ENCODE assay signal across 8 cellular contexts in the genomic region with DNA sequence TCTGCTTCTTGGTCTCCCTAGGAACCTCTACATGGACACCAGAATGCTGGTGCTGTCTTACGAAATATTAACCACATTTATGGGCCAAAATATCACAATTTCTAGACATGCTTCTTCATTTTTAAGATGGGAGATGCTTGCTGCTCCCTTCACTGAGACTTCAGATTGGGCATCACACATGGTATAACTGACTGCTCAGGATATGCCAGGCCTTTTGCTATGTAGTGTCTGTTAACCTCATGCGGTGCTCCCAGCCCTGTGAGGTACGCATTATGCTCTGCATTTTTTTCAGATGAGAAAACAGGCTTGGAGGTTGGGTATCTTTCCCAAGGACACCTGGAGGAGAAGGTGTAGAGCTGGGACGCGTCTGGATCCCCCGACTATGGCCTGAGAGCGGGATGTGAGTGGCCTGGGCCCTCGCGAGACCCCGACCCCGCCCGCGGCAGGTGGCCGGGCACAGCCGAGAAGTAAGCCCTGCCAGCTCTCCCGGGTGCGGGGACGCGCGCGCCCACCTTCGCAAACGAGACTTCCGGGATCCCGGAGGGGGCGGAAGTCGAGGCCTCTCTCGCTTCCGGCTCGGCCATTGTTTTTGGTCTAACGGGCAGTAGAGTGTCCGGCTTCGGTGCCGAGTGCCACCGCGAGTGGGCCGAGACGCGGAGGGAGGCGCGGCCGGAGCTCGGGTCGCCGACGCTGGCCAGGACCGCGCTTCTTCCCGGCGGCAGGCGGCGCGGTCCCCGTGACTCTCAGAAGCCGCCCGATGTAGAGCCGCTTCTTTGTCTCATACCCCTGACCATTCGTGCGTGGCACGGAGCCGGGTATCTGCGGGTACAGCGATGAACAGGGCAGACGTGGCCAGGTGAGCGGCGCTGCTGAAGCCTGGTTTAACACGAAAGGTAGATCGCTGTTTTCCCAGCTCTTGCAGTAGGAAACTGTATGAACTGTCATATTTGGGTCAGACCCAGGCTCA. TPM values are rescaled to one million over a fixed set of nuclear protein-coding genes. Genes with fewer than 3 reads are reported as not detected.
DNase-seq lines count a peak whose midpoint lies in the region; TF ChIP-seq lines count a peak whose summit lies in the region.

ZKSCAN7 (plus strand) TSS at position 568 of the 967 bp plus-strand sequence. CDS start 1,855 bp downstream, outside the sequence.

- WGBS in GM23248 (ENCODE audit: low coverage in 1 of 2, low lambda C conversion rate in 2 of 2, missing lambda C conversion rate in 2 of 2), 2 experiments, result 6 to 8% methylated on average over 53 to 67 of the region's 68 CpGs
- WGBS in esophagus muscularis mucosa, result 14% methylated on average over 18 of the region's 68 CpGs

- TF ChIP-seq EP300 in esophagus muscularis mucosa (IDR thresholded peaks at IDR 0.05), result no peak

- peak within 1 kb of the TSS; percentile 94 for H3K4me2 ChIP-seq in GM23248 (ENCODE audit: unreplicated experiment)

- peak in 1 of 3 experiments; percentile 28 for TF ChIP-seq CTCF in esophagus muscularis mucosa (IDR thresholded peaks at IDR 0.05)

- peak; percentile 55 for DNase-seq in Daoy (ENCODE audit: low read depth)
- DNase-seq in GM23248, result peak; percentile 76
- DNase-seq in NCI-H345 treated with DMSO at 0.1 percent for 48 hours (lab: John Stamatoyannopoulos, UW; ENCODE audit: unreplicated experiment), result peak; percentile 41
- peak; percentile 68 to 74 for DNase-seq in activated T-cell treated with anti-CD3 and anti-CD28 coated beads, Interleukin-2, amount 50 U/mL, for 48 hours
- no peak for DNase-seq in esophagus muscularis mucosa (ENCODE audit: extremely low spot score)
- DNase-seq in stimulated activated CD8-positive, alpha-beta memory T cell treated with anti-CD3 and anti-CD28 coated beads, Interleukin-4, amount 100 ng/mL, for 4 hours (ENCODE audit: low read depth in 2 of 2, low spot score in 1 of 2), result peak; percentile 28 to 35
- no peak for DNase-seq in NCI-H1694 treated with DMSO at 0.1 percent for 48 hours (lab: John Stamatoyannopoulos, UW)

- H3K4me3 ChIP-seq in GM23248 (peak within 1 kb of the TSS; percentile 93), esophagus muscularis mucosa (peak within 1 kb of the TSS; percentile 65 to 88 (median 80)), mucosa of rectum (ENCODE audit: low read length in 2 of 2) (peak within 1 kb of the TSS; percentile 75 to 87)

- no peaks in the 10 kb centered on the region for H4K20me1 ChIP-seq in GM23248 (ENCODE audit: insufficient read depth)

- H3K79me2 ChIP-seq in GM23248 (ENCODE audit: insufficient read depth), result peaks cover 29% of the 10 kb centered on the region

- no peaks in the 10 kb centered on the region; the same call in 1 of the 2 replicates for H3F3A ChIP-seq in GM23248 (ENCODE audit: insufficient read depth)

- H3K36me3 ChIP-seq in GM23248 (ENCODE audit: low read depth), result no peaks in the 10 kb centered on the region
- H3K36me3 ChIP-seq in esophagus muscularis mucosa, result peaks cover 0 to 22% (median 6%) of the 10 kb centered on the region in 4 donors
- no peaks in the 10 kb centered on the region for H3K36me3 ChIP-seq in mucosa of rectum (ENCODE audit: control insufficient read depth in 2 of 2, insufficient read depth in 2 of 2, low read length in 2 of 2)

- H3K27me3 ChIP-seq in GM23248 (replicated peaks; ENCODE audit: insufficient read depth), result no peaks in the 10 kb centered on the region
- H3K27me3 ChIP-seq in esophagus muscularis mucosa, result peaks cover 0 to 32% (median 0%) of the 10 kb centered on the region in 4 donors
- H3K27me3 ChIP-seq in mucosa of rectum (ENCODE audit: control insufficient read depth in 2 of 2, insufficient read depth in 2 of 2, low read length in 2 of 2), result peaks cover 0 to 5% of the 10 kb centered on the region in 2 donors

- H3K9me3 ChIP-seq in GM23248 (ENCODE audit: low read depth), result no peaks in the 10 kb centered on the region
- H3K9me3 ChIP-seq in esophagus muscularis mucosa, result no peaks in the 10 kb centered on the region
- H3K9me3 ChIP-seq in mucosa of rectum (ENCODE audit: control insufficient read depth in 2 of 2, low read length in 2 of 2), result peaks cover 0 to 2% of the 10 kb centered on the region in 2 donors

- in situ Hi-C loops in GM23248 (cut with MboI), result no loop called here

- H3K9ac ChIP-seq in GM23248 (peak within 1 kb of the TSS; percentile 91), mucosa of rectum (ENCODE audit: low read depth in 1 of 2, low read length in 2 of 2) (peak within 1 kb of the TSS; percentile 60 to 63)

- intact Hi-C loops in esophagus muscularis mucosa (cut with DNase I), result no loop called here

- H3K4me1 ChIP-seq in GM23248 (ENCODE audit: insufficient read depth), result no peaks in the 10 kb centered on the region; the same call in 1 of the 2 replicates
- peaks cover 10 to 28% (median 12%) of the 10 kb centered on the region in 4 donors for H3K4me1 ChIP-seq in esophagus muscularis mucosa
- peaks cover 4 to 6% of the 10 kb centered on the region in 2 donors for H3K4me1 ChIP-seq in mucosa of rectum (ENCODE audit: control insufficient read depth in 2 of 2, insufficient read depth in 2 of 2, low read length in 2 of 2)

- no peaks in the 10 kb centered on the region for H3K9me2 ChIP-seq in GM23248 (ENCODE audit: insufficient read depth)

- no peak for TF ChIP-seq POLR2A in esophagus muscularis mucosa (IDR thresholded peaks at IDR 0.05; ENCODE audit: low read depth)

- H3K27ac ChIP-seq in GM23248 (peak within 1 kb of the TSS; percentile 64), esophagus muscularis mucosa (replicated peaks in 1 of 4) (peak within 1 kb of the TSS; percentile 78 to 81 (median 80)), mucosa of rectum (ENCODE audit: low read depth in 2 of 2, low read length in 2 of 2) (peak within 1 kb of the TSS in 1 of 2 donors; percentile 45)

- H2AFZ ChIP-seq in GM23248, result peak within 1 kb of the TSS; percentile 100

RNA-seq across cellular contexts. Expression of gene ZKSCAN7, which starts in this region (rescaled TPM):
- total RNA-seq in Daoy (2014; rRNA removed; shearing (Covaris generic)), result 2.1 and 2.2 TPM in 2 replicates
- total RNA-seq in GM23248 (2014; rRNA removed; shearing (Covaris generic)), result 4.5 and 6.1 TPM in 2 replicates
- 2.9 and 3.1 TPM in 2 replicates for polyA plus RNA-seq in GM23248 (2016; fragmentation: Nextera tagmentation; extraction: Ambion mirVana)
- 1 to 10 TPM; 1.8 to 6.6 (median 3.9) TPM for total RNA-seq in esophagus muscularis mucosa

Comparison
In these comparisons a context has a peak if more than half of its experiments do, and no peak if none do; other contexts are left out.
1. DNase-seq: peak in Daoy (single experiment), GM23248 (single experiment), NCI-H345 treated with DMSO at 0.1 percent for 48 hours (single experiment), activated T-cell treated with anti-CD3 and anti-CD28 coated beads, Interleukin-2, amount 50 U/mL, for 48 hours (2 of 2) and stimulated activated CD8-positive, alpha-beta memory T cell treated with anti-CD3 and anti-CD28 coated beads, Interleukin-4, amount 100 ng/mL, for 4 hours (2 of 2); none in esophagus muscularis mucosa (single experiment) and NCI-H1694 treated with DMSO at 0.1 percent for 48 hours (single experiment).
2. Peak in every context shown above with its lines, with median percentiles within 50 percentile points of each other: H3K4me3 ChIP-seq.